Comparison of ENCODE assay signal across 8 cellular contexts in the genomic region with DNA sequence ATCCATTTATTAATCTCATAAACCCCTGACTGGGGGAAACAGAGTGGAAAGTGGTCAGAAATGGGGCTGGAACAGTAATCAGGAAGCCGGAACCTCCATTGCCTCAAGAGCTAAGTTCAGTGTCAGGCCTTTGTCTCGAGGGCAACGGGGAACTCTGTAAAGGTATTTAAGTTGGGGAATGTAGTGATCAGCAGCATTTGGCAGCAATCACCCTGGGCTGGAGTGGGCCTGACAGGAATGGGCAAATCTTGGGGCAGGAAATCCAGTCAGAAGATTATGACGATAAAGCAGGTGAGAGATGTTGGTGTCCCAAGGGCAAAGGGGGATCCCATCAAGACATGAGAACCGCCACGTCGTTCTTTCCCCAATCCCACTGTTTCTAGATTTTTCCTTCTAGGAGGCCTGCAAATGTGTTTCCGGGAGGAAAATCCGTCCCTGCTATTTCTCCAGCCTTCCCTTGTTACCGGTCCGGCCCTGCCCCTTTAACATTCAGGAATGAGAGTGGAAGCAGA.
A peak's percentile ranks its signal among the peaks of the same experiment; 100 is the strongest.
DNase-seq lines count a peak whose midpoint lies in the region; ATAC-seq and TF ChIP-seq lines count a peak whose summit lies in the region.

No MANE protein-coding gene starts in this region.

- in situ Hi-C loops in brain microvascular endothelial cell (cut with HindIII; ENCODE audit: low pct_ligation_motif_present, low sequenced_read_pairs), result no loop called here

- no peaks in the 10 kb centered on the region for H3K9me3 Mint-ChIP-seq in CD4-positive, CD25-positive, alpha-beta regulatory T cell
- no peaks in the 10 kb centered on the region for H3K9me3 Mint-ChIP-seq in type B pancreatic cell

- H3K4me3 ChIP-seq in CD4-positive, CD25-positive, alpha-beta regulatory T cell (ENCODE audit: low read depth, low read length), result peak overlapping the region; percentile 70
- H3K4me3 ChIP-seq in brain microvascular endothelial cell (ENCODE audit: low read depth, low read length) (peak overlapping the region; percentile 59), lower lobe of right lung (peak overlapping the region; percentile 62)

- H3K4me1 Mint-ChIP-seq in CD4-positive, CD25-positive, alpha-beta regulatory T cell, result peaks cover 10 to 20% (median 10%) of the 10 kb centered on the region in 4 donors
- peaks cover 20% of the 10 kb centered on the region for H3K4me1 Mint-ChIP-seq in type B pancreatic cell (ENCODE audit: unreplicated experiment)

- peaks cover 10% of the 10 kb centered on the region for H3K27me3 ChIP-seq in CD4-positive, CD25-positive, alpha-beta regulatory T cell (ENCODE audit: control insufficient read depth, insufficient read depth, low read length)
- H3K27me3 ChIP-seq in brain microvascular endothelial cell (replicated peaks) (no peaks in the 10 kb centered on the region), lower lobe of right lung (ENCODE audit: low read depth) (no peaks in the 10 kb centered on the region)

- H3K27me3 Mint-ChIP-seq in CD4-positive, CD25-positive, alpha-beta regulatory T cell, result peaks cover 14% of the 10 kb centered on the region
- H3K27me3 Mint-ChIP-seq in type B pancreatic cell, result no peaks in the 10 kb centered on the region

- no peaks in the 10 kb centered on the region for H3K36me3 ChIP-seq in CD4-positive, CD25-positive, alpha-beta regulatory T cell (ENCODE audit: control insufficient read depth, insufficient read depth, low read length)
- H3K36me3 ChIP-seq in brain microvascular endothelial cell (replicated peaks) (no peaks in the 10 kb centered on the region), lower lobe of right lung (no peaks in the 10 kb centered on the region)

- H3K4me3 Mint-ChIP-seq in CD4-positive, CD25-positive, alpha-beta regulatory T cell, result peak overlapping the region; percentile 85 to 95 (median 91)
- peak overlapping the region; percentile 96 for H3K4me3 Mint-ChIP-seq in type B pancreatic cell

- no peak for DNase-seq in CD4-positive, CD25-positive, alpha-beta regulatory T cell
- DNase-seq in LoVo (ENCODE audit: low spot score), result peak; percentile 19
- no peak for DNase-seq in brain microvascular endothelial cell
- DNase-seq in lower lobe of right lung, result peak; percentile 54
- no peak for DNase-seq in type B pancreatic cell (ENCODE audit: extremely low spot score, unreplicated experiment)
- DNase-seq in OCI-M2 (lab: John Stamatoyannopoulos, UW; ENCODE audit: unreplicated experiment), result no peak

- no peaks in the 10 kb centered on the region for H3K36me3 Mint-ChIP-seq in CD4-positive, CD25-positive, alpha-beta regulatory T cell
- no peaks in the 10 kb centered on the region for H3K36me3 Mint-ChIP-seq in type B pancreatic cell

- peaks cover 18% of the 10 kb centered on the region for H3K4me1 ChIP-seq in CD4-positive, CD25-positive, alpha-beta regulatory T cell (ENCODE audit: control insufficient read depth, insufficient read depth, low read length, poor library complexity, severe bottlenecking)
- peaks cover 10% of the 10 kb centered on the region for H3K4me1 ChIP-seq in lower lobe of right lung

- no peaks in the 10 kb centered on the region for H3K9me3 ChIP-seq in CD4-positive, CD25-positive, alpha-beta regulatory T cell (ENCODE audit: control insufficient read depth in 2 of 2, low read length in 2 of 2)
- no peaks in the 10 kb centered on the region for H3K9me3 ChIP-seq in lower lobe of right lung

- H3K27ac Mint-ChIP-seq in CD4-positive, CD25-positive, alpha-beta regulatory T cell, result peak overlapping the region; percentile 88 to 94 (median 92)
- H3K27ac Mint-ChIP-seq in type B pancreatic cell, result peak overlapping the region; percentile 93

- ATAC-seq in CD4-positive, CD25-positive, alpha-beta regulatory T cell (ENCODE audit: low read depth in 2 of 2), result no peak
- peak; percentile 13 to 38 for ATAC-seq in lower lobe of right lung
- ATAC-seq in HG03571 (IDR thresholded peaks at IDR 0.05; ENCODE audit: unreplicated experiment), result no peak
- ATAC-seq in GM18858 (IDR thresholded peaks at IDR 0.05; ENCODE audit: unreplicated experiment), result no peak

- H3K27ac ChIP-seq in CD4-positive, CD25-positive, alpha-beta regulatory T cell (ENCODE audit: insufficient read depth, low read length, poor library complexity, severe bottlenecking), result peak overlapping the region; percentile 72
- H3K27ac ChIP-seq in brain microvascular endothelial cell (peak overlapping the region; percentile 86), lower lobe of right lung (peak overlapping the region; percentile 99)

- TF ChIP-seq CTCF in brain microvascular endothelial cell (IDR thresholded peaks at IDR 0.05; ENCODE audit: low read depth, low read length, missing control alignments) (no peak), lower lobe of right lung (IDR thresholded peaks at IDR 0.05) (no peak), type B pancreatic cell (conservative IDR thresholded peaks at IDR 0.05) (no peak)

- intact Hi-C loops in lower lobe of right lung (cut with DNase I), result no loop called here

Comparison
In these comparisons a context has a peak if more than half of its experiments do, and no peak if none do; other contexts are left out.
1. ATAC-seq: peak in lower lobe of right lung (2 of 2); none in CD4-positive, CD25-positive, alpha-beta regulatory T cell (0 of 2), HG03571 (single experiment) and GM18858 (single experiment).
2. DNase-seq: peak in LoVo (single experiment) and lower lobe of right lung (single experiment); none in CD4-positive, CD25-positive, alpha-beta regulatory T cell (0 of 3), brain microvascular endothelial cell (single experiment), type B pancreatic cell (single experiment) and OCI-M2 (single experiment).
3. Peak in every context shown above with its lines, with median percentiles within 50 percentile points of each other: H3K27ac ChIP-seq and H3K4me3 ChIP-seq.